ENCODE assay signal across 8 cellular contexts in genomic region chr11:123235117-123235686, GRCh38. TPM values are rescaled to one million over a fixed set of nuclear protein-coding genes. Genes with fewer than 3 reads are reported as not detected.
A peak's percentile ranks its signal among the peaks of the same experiment; 100 is the strongest.
DNase-seq lines count a peak whose midpoint lies in the region; ATAC-seq and TF ChIP-seq lines count a peak whose summit lies in the region.

No MANE protein-coding gene starts in this region.

- ATAC-seq in GM18502 (IDR thresholded peaks at IDR 0.05; ENCODE audit: poor library complexity, unreplicated experiment) (no peak), HG03159 (IDR thresholded peaks at IDR 0.05; ENCODE audit: unreplicated experiment) (no peak)

- peaks cover 8% of the 10 kb centered on the region for H3K27me3 Mint-ChIP-seq in brain

- no peaks in the 10 kb centered on the region for H3K27me3 ChIP-seq in SJCRH30
- no peaks in the 10 kb centered on the region for H3K27me3 ChIP-seq in thyroid gland

- TF ChIP-seq CTCF in brain (conservative IDR thresholded peaks at IDR 0.05) (peak; percentile 31 to 59), thyroid gland (IDR thresholded peaks at IDR 0.05) (peak; percentile 10 to 86 (median 52))

- intact Hi-C loops in thyroid gland (cut with DNase I), result no loop called here

- no peaks in the 10 kb centered on the region for H3K4me1 ChIP-seq in SJCRH30
- H3K4me1 ChIP-seq in thyroid gland, result peaks cover 7 to 8% of the 10 kb centered on the region in 2 donors

- peaks cover 0 to 16% (median 2%) of the 10 kb centered on the region in 5 experiments for H3K9me3 Mint-ChIP-seq in brain

- H3K4me3 ChIP-seq in SJCRH30, result no peak overlapping the region
- H3K4me3 ChIP-seq in thyroid gland (replicated peaks in 1 of 3), result no peak overlapping the region

- no peak overlapping the region for H3K27ac ChIP-seq in SJCRH30
- peak overlapping the region; percentile 15 to 58 (median 26) for H3K27ac ChIP-seq in thyroid gland

- H3K36me3 ChIP-seq in SJCRH30 (no peaks in the 10 kb centered on the region), thyroid gland (no peaks in the 10 kb centered on the region)

- H3K36me3 Mint-ChIP-seq in brain, result no peaks in the 10 kb centered on the region

- peak; percentile 65 for DNase-seq in DMS 273 (lab: John Stamatoyannopoulos, UW; ENCODE audit: unreplicated experiment)
- DNase-seq in DMS 273 treated with DMSO at 0.1 percent for 48 hours (lab: John Stamatoyannopoulos, UW), result no peak
- peak; percentile 29 to 58 for DNase-seq in SJCRH30
- peak; percentile 26 for DNase-seq in myocyte (ENCODE audit: low read depth)
- peak; percentile 49 to 60 for DNase-seq in thyroid gland

- peak overlapping the region in 3 of 5 experiments; percentile 32 to 66 (median 56) for H3K27ac Mint-ChIP-seq in brain

- TF ChIP-seq POLR2A in thyroid gland (IDR thresholded peaks at IDR 0.05), result no peak

- H3K9me3 ChIP-seq in SJCRH30 (replicated peaks) (no peaks in the 10 kb centered on the region), thyroid gland (no peaks in the 10 kb centered on the region)

- H3K4me3 Mint-ChIP-seq in brain, result no peak overlapping the region

- WGBS in thyroid gland, 2 donors, result 38 to 41% methylated on average over 14 of the region's 14 CpGs

- H3K4me1 Mint-ChIP-seq in brain, result peaks cover 38% of the 10 kb centered on the region

RNA-seq across cellular contexts. Expression of gene CLMP, which starts 40.2 kb away (rescaled TPM):
- 16.1 and 17.3 TPM in 2 replicates for total RNA-seq in SJCRH30 (2014; rRNA removed; shearing (Covaris generic))
- polyA plus RNA-seq in brain (ENCODE audit: insufficient read depth, low read depth, low replicate concordance), result 17.6 TPM
- total RNA-seq in myocyte, result 17.2 and 32.0 TPM in 2 replicates
- 16.6 TPM for polyA plus RNA-seq in myocyte (2012)
- total RNA-seq in thyroid gland, result 10 to 100 TPM in 2 of 4 donors, 1 to 10 TPM in 2; 4.9 to 13.2 (median 9.3) TPM
